Comparison of ENCODE assay signal across 1 cellular context in the genomic region with DNA sequence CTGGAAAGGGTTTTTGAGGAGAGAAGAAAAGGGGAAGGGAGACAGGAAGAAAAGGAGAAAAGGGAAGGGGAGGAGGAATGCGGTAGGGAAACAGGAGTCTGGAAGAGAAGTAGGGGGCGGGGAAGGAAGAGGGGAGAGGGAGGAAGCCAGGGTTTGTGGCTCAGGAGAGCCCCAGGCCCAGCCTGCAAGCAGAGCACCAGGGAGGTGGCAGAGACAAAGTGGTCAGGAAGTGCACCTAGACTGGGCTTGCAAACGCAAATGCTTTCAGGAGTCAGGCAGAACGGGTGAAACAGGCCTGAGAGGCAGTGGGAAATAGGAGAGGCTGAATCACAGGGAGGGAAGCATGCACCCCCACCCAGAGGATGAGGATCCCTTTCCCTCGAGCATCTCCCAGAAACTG.
A peak's percentile ranks its signal among the peaks of the same experiment; 100 is the strongest.
TF ChIP-seq lines count a peak whose summit lies in the region.

No MANE protein-coding gene starts in this region.

TF ChIP-seq in H1, 55 proteins besides CTCF, POLR2A, EP300 and RAD21:
- TF ChIP-seq SP1 (IDR thresholded peaks at IDR 0.05; ENCODE audit: low read depth, low read length) (peak; percentile 42; the same call in 1 of the 2 replicates), HDAC2 (IDR thresholded peaks at IDR 0.05; ENCODE audit: borderline replicate concordance in 1 of 2, low read depth in 2 of 2, low read length in 2 of 2) (no peak), EGR1 (IDR thresholded peaks at IDR 0.05; ENCODE audit: borderline replicate concordance, low read depth, low read length) (peak; percentile 85), TCF12 (IDR thresholded peaks at IDR 0.05; ENCODE audit: low read depth, low read length) (no peak), SP4 (IDR thresholded peaks at IDR 0.05; ENCODE audit: low read length) (no peak), RXRA (IDR thresholded peaks at IDR 0.05; ENCODE audit: insufficient read depth, low read depth, low read length) (no peak), POLR2AphosphoS5 (IDR thresholded peaks at IDR 0.05; ENCODE audit: low read depth, low read length) (no peak), ASH2L (IDR thresholded peaks at IDR 0.05; ENCODE audit: low read length) (peak; percentile 70), KDM4A (IDR thresholded peaks at IDR 0.05; ENCODE audit: low read depth, low read length, severe bottlenecking) (peak; percentile 25), RNF2 (IDR thresholded peaks at IDR 0.05; ENCODE audit: borderline replicate concordance, low read depth, low read length, missing control alignments, poor library complexity, severe bottlenecking) (no peak), CTBP2 (IDR thresholded peaks at IDR 0.05; ENCODE audit: borderline replicate concordance, insufficient read depth, insufficient read length, low read length) (peak; percentile 80), SP2 (IDR thresholded peaks at IDR 0.05; ENCODE audit: low read length) (no peak), ATF3 (IDR thresholded peaks at IDR 0.05; ENCODE audit: insufficient read depth, low read depth, low read length) (no peak), SAP30 (IDR thresholded peaks at IDR 0.05; ENCODE audit: insufficient read depth, insufficient replicate concordance, low read length) (no peak), MAX (IDR thresholded peaks at IDR 0.05) (0 out of 2 replicates have a peak, but pooled peaks have one; percentile 10)
